Comparison of ENCODE assay signal across 28 cellular contexts in genomic region chr1:212460376-212460775, GRCh38. TPM values are rescaled to one million over a fixed set of nuclear protein-coding genes. Genes with fewer than 3 reads are reported as not detected.
DNase-seq lines count a peak whose midpoint lies in the region; ATAC-seq, FAIRE-seq and TF ChIP-seq lines count a peak whose summit lies in the region.
"Had no signal": no experiment of that assay in that cellular context is flagged by ENCODE, and none has a peak within 500 bp of the region (broad histone marks: within the 10 kb centered on the region; RNA-seq: fewer than 3 reads in every experiment).

No MANE protein-coding gene starts in this region.

- H3K27ac ChIP-seq in layer of hippocampus (ENCODE audit: low read depth, low read length) = peak overlapping the region; percentile 93
- H3K27ac ChIP-seq in spleen = no peak overlapping the region
- H3K27ac ChIP-seq: C4-2B, SJSA1 had no signal

- H3K27me3 ChIP-seq in bronchial epithelial cell (ENCODE audit: control insufficient read depth, insufficient read depth, low read length) (no peaks in the 10 kb centered on the region), layer of hippocampus (ENCODE audit: control insufficient read depth, insufficient read depth, low read length) (no peaks in the 10 kb centered on the region), spleen (replicated peaks in 1 of 7) (no peaks in the 10 kb centered on the region), H7 (ENCODE audit: control insufficient read depth, insufficient read depth, low read length) (0 out of 2 replicates have a peak, but pooled peaks cover 2% of the 10 kb centered on the region)
- H3K27me3 ChIP-seq: SJSA1 had no signal

- intact Hi-C loops in spleen (cut with DNase I; ENCODE audit: low total_unique reads) = no loop called here

- WGBS in spleen, 5 donors = 75 to 96% (median 93%) methylated on average over 3 to 9 of the region's 9 CpGs

- FAIRE-seq in bronchial epithelial cell (lab: Jason Lieb, UNC) = peak; percentile 70
- FAIRE-seq: GM12892, H1 had no signal

- no peak for TF ChIP-seq POLR2A in spleen (IDR thresholded peaks at IDR 0.05)

- no peaks in the 10 kb centered on the region for H3K4me1 Mint-ChIP-seq in immature natural killer cell
- H3K4me1 Mint-ChIP-seq: B cell; CD8-positive, alpha-beta memory T cell; IgD-negative memory B cell had no signal

- peaks cover 0 to 6% (median 0%) of the 10 kb centered on the region in 8 donors for H3K9me3 ChIP-seq in spleen

- H3K36me3 ChIP-seq in bronchial epithelial cell (ENCODE audit: control insufficient read depth, insufficient read depth, low read length) (no peaks in the 10 kb centered on the region), spleen (no peaks in the 10 kb centered on the region), H7 (replicated peaks; ENCODE audit: control insufficient read depth, insufficient read depth, low read length) (no peaks in the 10 kb centered on the region)
- H3K36me3 ChIP-seq: SJSA1 had no signal

- peaks cover 0 to 8% (median 7%) of the 10 kb centered on the region in 6 donors for H3K4me1 ChIP-seq in spleen
- H3K4me1 ChIP-seq: SJSA1 had no signal

- H3K36me3 Mint-ChIP-seq in immature natural killer cell = no peaks in the 10 kb centered on the region
- H3K36me3 Mint-ChIP-seq: CD8-positive, alpha-beta memory T cell; IgD-negative memory B cell had no signal

- no peak overlapping the region for H3K4me3 ChIP-seq in bronchial epithelial cell (ENCODE audit: low read depth, low read length)
- no peak overlapping the region for H3K4me3 ChIP-seq in spleen
- H3K4me3 ChIP-seq in H7 (ENCODE audit: insufficient read depth, low read depth, low read length) = no peak overlapping the region
- H3K4me3 ChIP-seq: SJSA1 had no signal

- peaks cover 0 to 3% (median 0%) of the 10 kb centered on the region in 3 donors for H3K27me3 Mint-ChIP-seq in immature natural killer cell (ENCODE audit: low read depth in 3 of 3)
- H3K27me3 Mint-ChIP-seq: B cell, IgD-negative memory B cell had no signal

- H3K9me3 Mint-ChIP-seq in immature natural killer cell = no peaks in the 10 kb centered on the region
- H3K9me3 Mint-ChIP-seq: IgD-negative memory B cell had no signal

- DNase-seq in bronchial epithelial cell (ENCODE audit: low read depth) = no peak
- DNase-seq in spleen = peak; percentile 66
- no peak for DNase-seq in H7
- no peak for DNase-seq in anterior cingulate cortex (lab: John Stamatoyannopoulos, UW)
- no peak for DNase-seq in immature natural killer cell
- DNase-seq: Calu3; CD8-positive, alpha-beta memory T cell; DMS153; DND-41; NCI-H1092; NCI-H1417 treated with DMSO at 0.1 percent for 48 hours; NCI-H187; NCI-H2081 treated with DMSO at 0.1 percent for 48 hours; NCI-H2171; NCI-H226; NCI-H510A; NCI-H69; Right ventricle myocardium superior; RPMI8226 had no signal

- no peak for ATAC-seq in GM21367 (IDR thresholded peaks at IDR 0.05; ENCODE audit: unreplicated experiment)
- ATAC-seq: HCT116 had no signal

- H3K27ac Mint-ChIP-seq in immature natural killer cell = no peak overlapping the region
- H3K27ac Mint-ChIP-seq: B cell, IgD-negative memory B cell had no signal

- no peak overlapping the region for H3K4me3 Mint-ChIP-seq in immature natural killer cell
- H3K4me3 Mint-ChIP-seq: B cell had no signal

- TF ChIP-seq CTCF in bronchial epithelial cell (IDR thresholded peaks at IDR 0.05; ENCODE audit: insufficient read depth, low read length, severe bottlenecking) (no peak), spleen (IDR thresholded peaks at IDR 0.05 in 8 of 11, conservative IDR thresholded peaks at IDR 0.05 in 3 of 11) (no peak)

RNA-seq across cellular contexts. Expression of gene NENF, which starts 27.7 kb away (rescaled TPM):
- total RNA-seq in bronchial epithelial cell = 50.5 and 58.9 TPM in 2 replicates
- 10 to 100 TPM; 23.2 to 43.9 (median 31.6) TPM for total RNA-seq in spleen
- 10 to 100 TPM; 49.9 to 59.4 (median 56.5) TPM for polyA plus RNA-seq in spleen
- total RNA-seq in H7 (2014; rRNA removed; shearing (Covaris generic)) = 21.9 and 39.8 TPM in 2 replicates
- 10 to 100 TPM; 25.4 to 69.9 (median 67.5) TPM for polyA plus RNA-seq in immature natural killer cell

RNA-seq across cellular contexts. Expression of gene PACC1, which starts 45.7 kb away (rescaled TPM):
- 15.0 and 16.0 TPM in 2 replicates for total RNA-seq in bronchial epithelial cell
- total RNA-seq in spleen = 10 to 100 TPM in 4 of 7 donors, 1 to 10 TPM in 3; 8.1 to 12.8 (median 10.7) TPM
- polyA plus RNA-seq in spleen = 1 to 10 TPM; 6.5 to 8.2 (median 6.8) TPM
- total RNA-seq in H7 (2014; rRNA removed; shearing (Covaris generic)) = 41.3 and 49.7 TPM in 2 replicates
- 10 to 100 TPM in 1 of 3 donors, 1 to 10 TPM in 2; 9.2 to 10.2 (median 9.8) TPM for polyA plus RNA-seq in immature natural killer cell
